Comparison of ENCODE assay signal across 10 cellular contexts in the genomic region with DNA sequence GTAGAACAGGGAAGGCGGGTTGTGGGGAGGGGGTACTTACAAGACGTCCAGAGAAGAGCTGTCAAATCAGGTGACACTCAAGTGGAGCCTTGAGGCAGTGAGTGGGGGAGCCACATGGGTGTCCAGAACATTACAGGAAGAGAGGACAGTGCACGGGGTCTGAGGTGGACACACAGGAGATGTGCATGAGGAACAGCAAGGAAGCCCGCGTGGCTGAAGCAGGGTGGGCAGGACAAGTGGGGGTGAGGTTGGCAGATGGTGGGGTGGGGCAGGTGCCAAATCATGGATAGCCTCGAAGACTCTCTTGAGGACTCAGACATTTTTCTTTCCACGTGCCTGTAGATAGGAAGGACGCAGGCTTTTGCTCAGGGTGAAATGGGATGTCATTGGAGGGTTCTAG. TPM values are rescaled to one million over a fixed set of nuclear protein-coding genes. Genes with fewer than 3 reads are reported as not detected.
DNase-seq lines count a peak whose midpoint lies in the region; ATAC-seq, FAIRE-seq and TF ChIP-seq lines count a peak whose summit lies in the region.
"Had no signal": no experiment of that assay in that cellular context is flagged by ENCODE, and none has a peak within 500 bp of the region (broad histone marks: within the 10 kb centered on the region; RNA-seq: fewer than 3 reads in every experiment).

No MANE protein-coding gene starts in this region.

- peak overlapping the region; percentile 90 for H3K4me3 Mint-ChIP-seq in GM23338
- peak overlapping the region; percentile 81 for H3K4me3 Mint-ChIP-seq in endothelial cell (ENCODE audit: unreplicated experiment)
- H3K4me3 Mint-ChIP-seq in nephron progenitor cell: peak overlapping the region; percentile 82
- H3K4me3 Mint-ChIP-seq: CD4-positive, alpha-beta T cell had no signal

- no peak overlapping the region for H2AFZ ChIP-seq in GM23338

- 0 out of 3 replicates have a peak, but pooled peaks cover 3% of the 10 kb centered on the region for H3K36me3 Mint-ChIP-seq in GM23338 (ENCODE audit: low read depth)
- H3K36me3 Mint-ChIP-seq in endothelial cell (ENCODE audit: low read depth, unreplicated experiment): no peaks in the 10 kb centered on the region
- H3K36me3 Mint-ChIP-seq in nephron progenitor cell (ENCODE audit: low read depth): no peaks in the 10 kb centered on the region

- peaks cover 21% of the 10 kb centered on the region for H3F3A ChIP-seq in GM23338 (replicated peaks; ENCODE audit: low read depth)

- no peaks in the 10 kb centered on the region for H3K27me3 ChIP-seq in GM23338 (ENCODE audit: insufficient read depth)

- no peaks in the 10 kb centered on the region for H3K9me2 ChIP-seq in GM23338 (ENCODE audit: insufficient read depth)

- H3K4me1 Mint-ChIP-seq in GM23338 (peaks cover 52% of the 10 kb centered on the region), endothelial cell (ENCODE audit: unreplicated experiment) (peaks cover 22% of the 10 kb centered on the region), nephron progenitor cell (peaks cover 26% of the 10 kb centered on the region)

- H3K4me2 ChIP-seq in GM23338: peak overlapping the region; percentile 91

- H3K27ac Mint-ChIP-seq in GM23338 (no peak overlapping the region), endothelial cell (ENCODE audit: unreplicated experiment) (no peak overlapping the region), nephron progenitor cell (no peak overlapping the region)
- H3K27ac Mint-ChIP-seq: CD4-positive, alpha-beta T cell had no signal

- peaks cover 3% of the 10 kb centered on the region; the same call in 1 of the 2 replicates for H4K20me1 ChIP-seq in GM23338 (replicated peaks; ENCODE audit: insufficient read depth)

- H3K36me3 ChIP-seq in GM23338 (ENCODE audit: insufficient read depth): 0 out of 2 replicates have a peak, but pooled peaks cover 6% of the 10 kb centered on the region

- no peak overlapping the region for H3K27ac ChIP-seq in GM23338 (ENCODE audit: low read depth)
- H3K27ac ChIP-seq: RWPE1 had no signal

- no peak for FAIRE-seq in RCC 7860 (lab: Jason Lieb, UNC)

- H3K4me3 ChIP-seq in GM23338: peak overlapping the region; percentile 69

- TF ChIP-seq CTCF in GM23338 (conservative IDR thresholded peaks at IDR 0.05; ENCODE audit: low read depth in 2 of 2): no peak
- TF ChIP-seq CTCF in endothelial cell (IDR thresholded peaks at IDR 0.05; ENCODE audit: unreplicated experiment): no peak
- no peak for TF ChIP-seq CTCF in nephron progenitor cell (IDR thresholded peaks at IDR 0.05)

- DNase-seq in GM23338 (ENCODE audit: low spot score): no peak
- DNase-seq in NCI-H524 treated with DMSO at 0.1 percent for 48 hours (lab: John Stamatoyannopoulos, UW): peak; percentile 56
- no peak for DNase-seq in endothelial cell (ENCODE audit: low spot score)
- DNase-seq in nephron progenitor cell: no peak
- DNase-seq in RCC 7860 (ENCODE audit: low spot score): no peak
- DNase-seq in DMS153 (lab: John Stamatoyannopoulos, UW): no peak
- DNase-seq in HT-29 (ENCODE audit: low spot score): no peak
- no peak for DNase-seq in hypothalamus (lab: John Stamatoyannopoulos, UW)
- DNase-seq: CD4-positive, alpha-beta T cell had no signal

- H3K27me3 Mint-ChIP-seq in GM23338 (ENCODE audit: insufficient read depth, low read depth, poor library complexity) (peaks cover 10% of the 10 kb centered on the region), endothelial cell (ENCODE audit: unreplicated experiment) (peaks cover 6% of the 10 kb centered on the region), nephron progenitor cell (ENCODE audit: low read depth, poor library complexity) (peaks cover 55% of the 10 kb centered on the region)

- H3K79me2 ChIP-seq in GM23338 (replicated peaks; ENCODE audit: insufficient read depth): peaks cover 44% of the 10 kb centered on the region

- H3K4me1 ChIP-seq in GM23338 (ENCODE audit: insufficient read depth): peaks cover 33% of the 10 kb centered on the region

- no peak for ATAC-seq in GM23338

- no peaks in the 10 kb centered on the region for H3K9me3 Mint-ChIP-seq in GM23338
- H3K9me3 Mint-ChIP-seq in endothelial cell (ENCODE audit: unreplicated experiment): no peaks in the 10 kb centered on the region
- H3K9me3 Mint-ChIP-seq in nephron progenitor cell: no peaks in the 10 kb centered on the region
- H3K9me3 Mint-ChIP-seq: CD4-positive, alpha-beta T cell had no signal

TF ChIP-seq in GM23338, 12 proteins besides CTCF, POLR2A, EP300 and RAD21:
- TF ChIP-seq EZH2phosphoT487 (IDR thresholded peaks at IDR 0.05; ENCODE audit: unreplicated experiment): no peak
- no peak for TF ChIP-seq JUNB (IDR thresholded peaks at IDR 0.05; ENCODE audit: unreplicated experiment)
- no peak for TF ChIP-seq EZH2 (IDR thresholded peaks at IDR 0.05; ENCODE audit: low read depth, unreplicated experiment)
- TF ChIP-seq, protein P1, sequence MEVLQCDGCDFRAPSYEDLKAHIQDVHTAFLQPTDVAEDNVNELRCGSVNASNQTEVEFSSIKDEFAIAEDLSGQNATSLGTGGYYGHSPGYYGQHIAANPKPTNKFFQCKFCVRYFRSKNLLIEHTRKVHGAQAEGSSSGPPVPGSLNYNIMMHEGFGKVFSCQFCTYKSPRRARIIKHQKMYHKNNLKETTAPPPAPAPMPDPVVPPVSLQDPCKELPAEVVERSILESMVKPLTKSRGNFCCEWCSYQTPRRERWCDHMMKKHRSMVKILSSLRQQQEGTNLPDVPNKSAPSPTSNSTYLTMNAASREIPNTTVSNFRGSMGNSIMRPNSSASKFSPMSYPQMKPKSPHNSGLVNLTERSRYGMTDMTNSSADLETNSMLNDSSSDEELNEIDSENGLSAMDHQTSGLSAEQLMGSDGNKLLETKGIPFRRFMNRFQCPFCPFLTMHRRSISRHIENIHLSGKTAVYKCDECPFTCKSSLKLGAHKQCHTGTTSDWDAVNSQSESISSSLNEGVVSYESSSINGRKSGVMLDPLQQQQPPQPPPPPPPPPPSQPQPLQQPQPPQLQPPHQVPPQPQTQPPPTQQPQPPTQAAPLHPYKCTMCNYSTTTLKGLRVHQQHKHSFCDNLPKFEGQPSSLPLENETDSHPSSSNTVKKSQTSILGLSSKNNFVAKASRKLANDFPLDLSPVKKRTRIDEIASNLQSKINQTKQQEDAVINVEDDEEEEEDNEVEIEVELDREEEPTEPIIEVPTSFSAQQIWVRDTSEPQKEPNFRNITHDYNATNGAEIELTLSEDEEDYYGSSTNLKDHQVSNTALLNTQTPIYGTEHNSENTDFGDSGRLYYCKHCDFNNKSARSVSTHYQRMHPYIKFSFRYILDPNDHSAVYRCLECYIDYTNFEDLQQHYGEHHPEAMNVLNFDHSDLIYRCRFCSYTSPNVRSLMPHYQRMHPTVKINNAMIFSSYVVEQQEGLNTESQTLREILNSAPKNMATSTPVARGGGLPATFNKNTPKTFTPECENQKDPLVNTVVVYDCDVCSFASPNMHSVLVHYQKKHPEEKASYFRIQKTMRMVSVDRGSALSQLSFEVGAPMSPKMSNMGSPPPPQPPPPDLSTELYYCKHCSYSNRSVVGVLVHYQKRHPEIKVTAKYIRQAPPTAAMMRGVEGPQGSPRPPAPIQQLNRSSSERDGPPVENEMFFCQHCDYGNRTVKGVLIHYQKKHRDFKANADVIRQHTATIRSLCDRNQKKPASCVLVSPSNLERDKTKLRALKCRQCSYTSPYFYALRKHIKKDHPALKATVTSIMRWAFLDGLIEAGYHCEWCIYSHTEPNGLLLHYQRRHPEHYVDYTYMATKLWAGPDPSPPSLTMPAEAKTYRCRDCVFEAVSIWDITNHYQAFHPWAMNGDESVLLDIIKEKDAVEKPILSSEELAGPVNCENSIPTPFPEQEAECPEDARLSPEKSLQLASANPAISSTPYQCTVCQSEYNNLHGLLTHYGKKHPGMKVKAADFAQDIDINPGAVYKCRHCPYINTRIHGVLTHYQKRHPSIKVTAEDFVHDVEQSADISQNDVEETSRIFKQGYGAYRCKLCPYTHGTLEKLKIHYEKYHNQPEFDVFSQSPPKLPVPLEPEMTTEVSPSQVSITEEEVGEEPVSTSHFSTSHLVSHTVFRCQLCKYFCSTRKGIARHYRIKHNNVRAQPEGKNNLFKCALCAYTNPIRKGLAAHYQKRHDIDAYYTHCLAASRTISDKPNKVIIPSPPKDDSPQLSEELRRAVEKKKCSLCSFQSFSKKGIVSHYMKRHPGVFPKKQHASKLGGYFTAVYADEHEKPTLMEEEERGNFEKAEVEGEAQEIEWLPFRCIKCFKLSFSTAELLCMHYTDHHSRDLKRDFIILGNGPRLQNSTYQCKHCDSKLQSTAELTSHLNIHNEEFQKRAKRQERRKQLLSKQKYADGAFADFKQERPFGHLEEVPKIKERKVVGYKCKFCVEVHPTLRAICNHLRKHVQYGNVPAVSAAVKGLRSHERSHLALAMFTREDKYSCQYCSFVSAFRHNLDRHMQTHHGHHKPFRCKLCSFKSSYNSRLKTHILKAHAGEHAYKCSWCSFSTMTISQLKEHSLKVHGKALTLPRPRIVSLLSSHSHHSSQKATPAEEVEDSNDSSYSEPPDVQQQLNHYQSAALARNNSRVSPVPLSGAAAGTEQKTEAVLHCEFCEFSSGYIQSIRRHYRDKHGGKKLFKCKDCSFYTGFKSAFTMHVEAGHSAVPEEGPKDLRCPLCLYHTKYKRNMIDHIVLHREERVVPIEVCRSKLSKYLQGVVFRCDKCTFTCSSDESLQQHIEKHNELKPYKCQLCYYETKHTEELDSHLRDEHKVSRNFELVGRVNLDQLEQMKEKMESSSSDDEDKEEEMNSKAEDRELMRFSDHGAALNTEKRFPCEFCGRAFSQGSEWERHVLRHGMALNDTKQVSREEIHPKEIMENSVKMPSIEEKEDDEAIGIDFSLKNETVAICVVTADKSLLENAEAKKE (CRISPR knock-in tag; IDR thresholded peaks at IDR 0.05): no peak
- no peak for TF ChIP-seq CREB1 (CRISPR knock-in tag; IDR thresholded peaks at IDR 0.05; ENCODE audit: low read depth)

RNA-seq across cellular contexts. Expression of gene SMPDL3B, which starts 0.9 kb away (rescaled TPM):
- total RNA-seq in GM23338 (2014; rRNA removed; shearing (Covaris generic)): 78.5 and 83.1 TPM in 2 replicates
- polyA plus RNA-seq in GM23338 (2016; fragmentation: Nextera tagmentation; extraction: Ambion mirVana): 39.5 and 40.9 TPM in 2 replicates
- total RNA-seq in endothelial cell (ENCODE audit: unreplicated experiment): 3.3 TPM
- total RNA-seq in HT-29 (2014; rRNA removed; shearing (Covaris generic)): 16.2 and 18.2 TPM in 2 replicates
- total RNA-seq: CD4-positive, alpha-beta T cell had no signal

RNA-seq across cellular contexts. Expression of gene RPA2, which starts 21.3 kb away (rescaled TPM):
- total RNA-seq in GM23338 (2014; rRNA removed; shearing (Covaris generic)): 47.0 and 55.5 TPM in 2 replicates
- 58.4 and 60.8 TPM in 2 replicates for polyA plus RNA-seq in GM23338 (2016; fragmentation: Nextera tagmentation; extraction: Ambion mirVana)
- 34.6 TPM for total RNA-seq in endothelial cell (ENCODE audit: unreplicated experiment)
- 53.5 and 57.5 TPM in 2 replicates for total RNA-seq in HT-29 (2014; rRNA removed; shearing (Covaris generic))

RNA-seq across cellular contexts. Expression of gene XKR8, which starts 24.1 kb away (rescaled TPM):
- total RNA-seq in GM23338 (2014; rRNA removed; shearing (Covaris generic)): 9.6 and 13.1 TPM in 2 replicates
- polyA plus RNA-seq in GM23338 (2016; fragmentation: Nextera tagmentation; extraction: Ambion mirVana): 8.2 and 9.6 TPM in 2 replicates
- total RNA-seq in endothelial cell (ENCODE audit: unreplicated experiment): 20.1 TPM
- total RNA-seq in HT-29 (2014; rRNA removed; shearing (Covaris generic)): 3.1 and 3.3 TPM in 2 replicates
